In the genomic region with DNA sequence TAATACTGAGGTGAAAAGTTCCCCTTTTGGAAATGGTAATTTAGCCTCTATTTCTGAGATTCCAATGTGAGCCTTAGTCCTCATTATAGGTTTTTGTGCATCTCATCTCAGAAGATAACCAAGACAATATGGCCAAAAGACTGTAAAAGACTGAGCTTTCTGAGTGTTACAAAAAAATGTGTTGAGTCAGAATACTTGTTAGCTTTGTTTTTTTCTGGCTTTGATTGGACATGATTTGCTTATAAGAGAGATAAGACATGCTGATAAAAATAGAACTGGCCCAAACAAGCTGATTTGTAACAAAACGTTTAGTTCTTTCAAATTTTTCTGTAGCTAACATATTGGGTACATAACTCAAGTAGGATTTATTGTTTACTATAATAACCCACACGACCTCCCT, we compare ENCODE assay signal across 27 cellular contexts. TPM values are rescaled to one million over a fixed set of nuclear protein-coding genes. Genes with fewer than 3 reads are reported as not detected.
DNase-seq lines count a peak whose midpoint lies in the region; ATAC-seq and TF ChIP-seq lines count a peak whose summit lies in the region.
"Had no signal": no experiment of that assay in that cellular context is flagged by ENCODE, and none has a peak within 500 bp of the region (broad histone marks: within the 10 kb centered on the region; RNA-seq: fewer than 3 reads in every experiment).

No MANE protein-coding gene starts in this region.

- H3K4me1 ChIP-seq in GM23248 (ENCODE audit: insufficient read depth) (peaks cover 18% of the 10 kb centered on the region), transverse colon (peaks cover 0 to 18% (median 3%) of the 10 kb centered on the region in 4 donors), endodermal cell (ENCODE audit: control insufficient read depth, insufficient read depth, low read length) (no peaks in the 10 kb centered on the region), prostate gland (replicated peaks) (no peaks in the 10 kb centered on the region)
- H3K4me1 ChIP-seq: BLaER1 treated with 17β-estradiol and CSF1 and Interleukin-3, amounts not matched to agents 10 nM and 100 nM; pancreas had no signal

- no peak for TF ChIP-seq EP300 in transverse colon (IDR thresholded peaks at IDR 0.05; ENCODE audit: low read depth)

- H3K79me2 ChIP-seq in GM23248 (ENCODE audit: insufficient read depth): no peaks in the 10 kb centered on the region

- H3K4me3 ChIP-seq in GM23248 (no peak overlapping the region), cardiac fibroblast (replicated peaks in 1 of 2; ENCODE audit: low read depth in 2 of 2, low read length in 2 of 2) (no peak overlapping the region), transverse colon (no peak overlapping the region), endodermal cell (ENCODE audit: low read length) (no peak overlapping the region), prostate gland (no peak overlapping the region)
- H3K4me3 ChIP-seq: BLaER1 treated with 17β-estradiol and CSF1 and Interleukin-3, amounts not matched to agents 10 nM and 100 nM; pancreas had no signal

- H3K27me3 Mint-ChIP-seq in endodermal cell (ENCODE audit: insufficient read depth): no peaks in the 10 kb centered on the region
- H3K27me3 Mint-ChIP-seq: brain had no signal

- H3K4me2 ChIP-seq in GM23248 (ENCODE audit: unreplicated experiment): no peak overlapping the region
- H3K4me2 ChIP-seq: BLaER1 treated with 17β-estradiol and CSF1 and Interleukin-3, amounts not matched to agents 10 nM and 100 nM had no signal

- H3K36me3 Mint-ChIP-seq in endodermal cell (ENCODE audit: low read depth): no peaks in the 10 kb centered on the region
- H3K36me3 Mint-ChIP-seq: brain; immature natural killer cell; naive thymus-derived CD4-positive, alpha-beta T cell had no signal

- H3K27me3 ChIP-seq in GM23248 (replicated peaks; ENCODE audit: insufficient read depth): no peaks in the 10 kb centered on the region
- H3K27me3 ChIP-seq in transverse colon: no peaks in the 10 kb centered on the region
- no peaks in the 10 kb centered on the region for H3K27me3 ChIP-seq in endodermal cell (ENCODE audit: control insufficient read depth, insufficient read depth, low read length, poor library complexity, severe bottlenecking)
- H3K27me3 ChIP-seq in prostate gland (replicated peaks; ENCODE audit: insufficient read depth): no peaks in the 10 kb centered on the region
- H3K27me3 ChIP-seq: BLaER1 treated with 17β-estradiol and CSF1 and Interleukin-3, amounts not matched to agents 10 nM and 100 nM; pancreas had no signal

- H3K9ac ChIP-seq in GM23248 (no peak overlapping the region), endodermal cell (ENCODE audit: extremely low read depth, low read length, poor library complexity, severe bottlenecking) (no peak overlapping the region)
- H3K9ac ChIP-seq: BLaER1 treated with 17β-estradiol and CSF1 and Interleukin-3, amounts not matched to agents 10 nM and 100 nM had no signal

- H2AFZ ChIP-seq in GM23248: no peak overlapping the region

- no peaks in the 10 kb centered on the region for H3K9me2 ChIP-seq in GM23248 (ENCODE audit: insufficient read depth)

- peaks cover 7% of the 10 kb centered on the region; the same call in 1 of the 2 replicates for H3F3A ChIP-seq in GM23248 (ENCODE audit: insufficient read depth)

- WGBS in GM23248 (ENCODE audit: low coverage in 1 of 2, low lambda C conversion rate in 2 of 2, missing lambda C conversion rate in 2 of 2), 2 experiments: 46 to 54% methylated on average over 2 of the region's 2 CpGs
- WGBS in transverse colon (ENCODE audit: low coverage in 1 of 2), 2 donors: 4 to 14% methylated on average over 2 of the region's 2 CpGs
- WGBS in endodermal cell (ENCODE audit: insufficient coverage in 1 of 2, insufficient read length in 1 of 2), 2 experiments: 71% methylated on average over 2 of the region's 2 CpGs; no CpG with 5 or more reads in 1 of the 2 experiments
- 12% methylated on average over 2 of the region's 2 CpGs for WGBS in prostate gland

- no peak overlapping the region for H3K4me3 Mint-ChIP-seq in endodermal cell
- H3K4me3 Mint-ChIP-seq: activated CD8-positive, alpha-beta T cell treated with anti-CD3 and anti-CD28 coated beads, Interleukin-2, amount 10 ng/mL, durations not matched to agents 7 days and 5 days; activated naive CD4-positive, alpha-beta T cell treated with anti-CD3 and anti-CD28 coated beads for 36 hours; activated T-cell treated with anti-CD3 and anti-CD28 coated beads, Interleukin-2, amount 50 U/mL, for 24 hours; brain; immature natural killer cell; naive thymus-derived CD4-positive, alpha-beta T cell had no signal

- no peaks in the 10 kb centered on the region for H3K9me3 Mint-ChIP-seq in endodermal cell
- H3K9me3 Mint-ChIP-seq: activated naive CD4-positive, alpha-beta T cell treated with anti-CD3 and anti-CD28 coated beads for 36 hours; activated T-cell treated with anti-CD3 and anti-CD28 coated beads, Interleukin-2, amount 50 U/mL, for 24 hours; brain; naive thymus-derived CD4-positive, alpha-beta T cell had no signal

- DNase-seq in GM23248: peak; percentile 44
- peak; percentile 22 to 41 for DNase-seq in cardiac fibroblast (ENCODE audit: low read depth in 2 of 2)
- peak; percentile 4 for DNase-seq in left kidney (ENCODE audit: low read depth, low spot score)
- DNase-seq in transverse colon: no peak
- DNase-seq in endodermal cell: no peak
- DNase-seq in prostate gland (ENCODE audit: low spot score): no peak
- DNase-seq: activated CD8-positive, alpha-beta T cell treated with anti-CD3 and anti-CD28 coated beads, Interleukin-2, amount 10 ng/mL, durations not matched to agents 7 days and 5 days; activated naive CD4-positive, alpha-beta T cell treated with anti-CD3 and anti-CD28 coated beads for 36 hours; activated T-cell treated with anti-CD3 and anti-CD28 coated beads, Interleukin-2, amount 50 U/mL, for 24 hours; Calu3; cortex of kidney; GOT3; head of caudate nucleus; immature natural killer cell; KBM-7; naive thymus-derived CD4-positive, alpha-beta T cell; NCI-H187; NCI-H345; NK-92 treated with Interleukin-12 subunit alpha and Interleukin-12 subunit beta, amount 100 ng/mL, for 24 hours; pancreas; stimulated activated CD4-positive, alpha-beta T cell treated with anti-CD3 and anti-CD28 coated beads, Interleukin-12 subunit alpha, Interleukin-12 subunit beta, amount 100 ng/mL, for 4 hours; T1000 had no signal

- intact Hi-C loops in transverse colon (cut with DNase I; ENCODE audit: low total_unique reads): no loop called here
- intact Hi-C loops in prostate gland (cut with DNase I): no loop called here

- H3K27ac Mint-ChIP-seq in endodermal cell: no peak overlapping the region
- H3K27ac Mint-ChIP-seq: activated CD8-positive, alpha-beta T cell treated with anti-CD3 and anti-CD28 coated beads, Interleukin-2, amount 10 ng/mL, durations not matched to agents 7 days and 5 days; activated naive CD4-positive, alpha-beta T cell treated with anti-CD3 and anti-CD28 coated beads for 36 hours; activated T-cell treated with anti-CD3 and anti-CD28 coated beads, Interleukin-2, amount 50 U/mL, for 24 hours; brain; immature natural killer cell; naive thymus-derived CD4-positive, alpha-beta T cell had no signal

- ATAC-seq in GM18517 (IDR thresholded peaks at IDR 0.05; ENCODE audit: unreplicated experiment): no peak
- ATAC-seq: activated CD8-positive, alpha-beta T cell treated with anti-CD3 and anti-CD28 coated beads, Interleukin-2, amount 10 ng/mL, durations not matched to agents 7 days and 5 days; naive thymus-derived CD4-positive, alpha-beta T cell; pancreas had no signal

- H3K9me3 ChIP-seq in GM23248 (ENCODE audit: low read depth) (no peaks in the 10 kb centered on the region), transverse colon (no peaks in the 10 kb centered on the region), endodermal cell (ENCODE audit: control insufficient read depth, low read length) (no peaks in the 10 kb centered on the region), prostate gland (no peaks in the 10 kb centered on the region)
- H3K9me3 ChIP-seq: BLaER1 treated with 17β-estradiol and CSF1 and Interleukin-3, amounts not matched to agents 10 nM and 100 nM; pancreas had no signal

- in situ Hi-C loops in GM23248 (cut with MboI): no loop called here
- in situ Hi-C loops in transverse colon (cut with MboI; ENCODE audit: low pct_ligation_motif_present in 1 of 4, low pct_unique_long_range_greater_than_20kb in 1 of 4, low sequenced_read_pairs in 3 of 4): no loop called here

- H3K4me1 Mint-ChIP-seq in endodermal cell: no peaks in the 10 kb centered on the region
- H3K4me1 Mint-ChIP-seq: brain; immature natural killer cell; naive thymus-derived CD4-positive, alpha-beta T cell had no signal

- TF ChIP-seq CTCF in cardiac fibroblast (IDR thresholded peaks at IDR 0.05; ENCODE audit: low read depth, low read length) (no peak), transverse colon (IDR thresholded peaks at IDR 0.05) (no peak), endodermal cell (conservative IDR thresholded peaks at IDR 0.05) (no peak), prostate gland (IDR thresholded peaks at IDR 0.05) (no peak)

- H4K20me1 ChIP-seq in GM23248 (ENCODE audit: insufficient read depth): no peaks in the 10 kb centered on the region
- H4K20me1 ChIP-seq: BLaER1 treated with 17β-estradiol and CSF1 and Interleukin-3, amounts not matched to agents 10 nM and 100 nM had no signal

- H3K27ac ChIP-seq in GM23248 (no peak overlapping the region), transverse colon (peak overlapping the region; percentile 45 to 73 (median 62)), endodermal cell (ENCODE audit: low read depth, low read length) (no peak overlapping the region), prostate gland (no peak overlapping the region)
- H3K27ac ChIP-seq: BLaER1 treated with 17β-estradiol and CSF1 and Interleukin-3, amounts not matched to agents 10 nM and 100 nM; epithelial cell of prostate; pancreas had no signal

- no peaks in the 10 kb centered on the region for H3K36me3 ChIP-seq in GM23248 (ENCODE audit: low read depth)
- no peaks in the 10 kb centered on the region for H3K36me3 ChIP-seq in transverse colon
- H3K36me3 ChIP-seq in endodermal cell (ENCODE audit: control insufficient read depth, insufficient read depth, low read length): no peaks in the 10 kb centered on the region
- no peaks in the 10 kb centered on the region for H3K36me3 ChIP-seq in prostate gland
- H3K36me3 ChIP-seq: BLaER1 treated with 17β-estradiol and CSF1 and Interleukin-3, amounts not matched to agents 10 nM and 100 nM; pancreas had no signal

- no peak for TF ChIP-seq POLR2A in transverse colon (IDR thresholded peaks at IDR 0.05)
- no peak for TF ChIP-seq POLR2A in prostate gland (IDR thresholded peaks at IDR 0.05)

RNA-seq across cellular contexts. Expression of a gene that starts 33.0 kb away (rescaled TPM):
- total RNA-seq in GM23248 (2014; rRNA removed; shearing (Covaris generic)): under 0.01 and 0.13 TPM in 2 replicates
- 0.11 TPM in 1 of 2 replicates, not detected in the other for polyA plus RNA-seq in GM23248 (2016; fragmentation: Nextera tagmentation; extraction: Ambion mirVana)
- total RNA-seq in transverse colon (10 to 100 TPM in 1 of 4 donors, 1 to 10 TPM in 3; 6.0 to 12.3 (median 7.2) TPM), endodermal cell (under 1 TPM; 0.35 TPM), prostate gland (1 to 10 TPM; 2.1 to 3.3 TPM)
- polyA plus RNA-seq in endodermal cell (2013, experiment 1 of 2): 2.6 TPM
- 2.1 TPM for polyA plus RNA-seq in endodermal cell (2013, experiment 2 of 2)
- total RNA-seq: activated CD8-positive, alpha-beta T cell treated with anti-CD3 and anti-CD28 coated beads, Interleukin-2, amount 10 ng/mL, durations not matched to agents 7 days and 5 days; activated naive CD4-positive, alpha-beta T cell treated with anti-CD3 and anti-CD28 coated beads for 36 hours; Calu3; RPMI7951 had no signal
- polyA plus RNA-seq: immature natural killer cell had no signal

Comparison
In these comparisons a context has a peak if more than half of its experiments do, and no peak if none do; other contexts are left out.
1. DNase-seq: peak in GM23248 (single experiment), cardiac fibroblast (2 of 2) and left kidney (single experiment); none in transverse colon (single experiment), endodermal cell (single experiment) and prostate gland (single experiment).
2. H3K27ac ChIP-seq: peak in transverse colon (4 of 4); none in GM23248 (single experiment), endodermal cell (single experiment) and prostate gland (0 of 2).